Comparison of ENCODE assay signal across 14 cellular contexts in the genomic region with DNA sequence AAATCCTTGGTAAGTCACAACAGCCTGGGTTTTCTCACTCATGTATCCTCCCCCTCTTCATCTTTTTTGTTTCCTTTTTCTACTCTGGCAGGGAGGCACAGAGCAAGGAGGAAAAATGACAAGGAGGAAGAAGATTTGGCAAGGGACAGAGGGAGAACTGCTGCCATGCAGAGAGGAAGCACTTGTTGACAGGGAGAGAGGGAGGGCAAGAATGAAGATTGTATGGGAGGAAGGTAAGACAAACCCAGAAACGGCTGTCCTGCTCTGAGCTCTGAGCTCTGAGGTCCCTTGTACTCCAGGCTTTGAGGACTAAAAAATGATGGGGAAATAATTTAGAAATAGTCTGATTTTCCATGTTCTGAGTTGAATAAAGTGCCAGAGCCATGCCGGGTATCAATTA.
DNase-seq lines count a peak whose midpoint lies in the region; ATAC-seq and TF ChIP-seq lines count a peak whose summit lies in the region.
"Had no signal": no experiment of that assay in that cellular context is flagged by ENCODE, and none has a peak within 500 bp of the region (broad histone marks: within the 10 kb centered on the region; RNA-seq: fewer than 3 reads in every experiment).

No MANE protein-coding gene starts in this region.

- intact Hi-C loops in activated B cell treated with CpG ODN at 0.5 μM for 24 hours (cut with micrococcal nuclease) (no loop called here), Calu3 (cut with micrococcal nuclease; ENCODE audit: unreplicated experiment) (no loop called here), natural killer cell (cut with micrococcal nuclease) (no loop called here)

- POLR2A ChIA-PET in activated B cell treated with CpG ODN at 0.5 μM for 24 hours (lab: Charles Lee): no interaction called here

- peaks cover 24 to 92% (median 83%) of the 10 kb centered on the region in 10 experiments for H3K4me1 ChIP-seq in BLaER1 treated with 17β-estradiol and CSF1 and Interleukin-3, amounts not matched to agents 10 nM and 100 nM

- H3K4me2 ChIP-seq in BLaER1 treated with 17β-estradiol and CSF1 and Interleukin-3, amounts not matched to agents 10 nM and 100 nM: peak overlapping the region; percentile 72 to 92 (median 85)

- peak overlapping the region; percentile 13 to 80 (median 69); a peak in 19 of 22 replicates for H3K27ac ChIP-seq in BLaER1 treated with 17β-estradiol and CSF1 and Interleukin-3, amounts not matched to agents 10 nM and 100 nM

- H3K4me1 Mint-ChIP-seq in activated B cell treated with CpG ODN at 0.5 μM for 24 hours (peaks cover 31% of the 10 kb centered on the region), Calu3 (ENCODE audit: low read depth, unreplicated experiment) (no peaks in the 10 kb centered on the region), natural killer cell (peaks cover 0 to 5% of the 10 kb centered on the region in 2 donors)

- H3K4me3 Mint-ChIP-seq in activated B cell treated with CpG ODN at 0.5 μM for 24 hours (peak overlapping the region; percentile 69), Calu3 (ENCODE audit: low read depth, unreplicated experiment) (no peak overlapping the region), natural killer cell (no peak overlapping the region)

- H3K9me3 Mint-ChIP-seq in activated B cell treated with CpG ODN at 0.5 μM for 24 hours: no peaks in the 10 kb centered on the region
- no peaks in the 10 kb centered on the region for H3K9me3 Mint-ChIP-seq in Calu3 (ENCODE audit: low read depth, unreplicated experiment)
- H3K9me3 Mint-ChIP-seq in natural killer cell: peaks cover 0 to 6% of the 10 kb centered on the region in 2 donors

- CTCF ChIA-PET in activated B cell treated with CpG ODN at 0.5 μM for 24 hours (lab: Charles Lee): no interaction called here
- CTCF ChIA-PET in Calu3 (lab: Charles Lee): interaction anchor here (0.7 kb wide), 1 partner anchor 159 kb away, joined by 4 read pairs; no protein-coding TSS in a partner anchor

- H3K9ac ChIP-seq in BLaER1 treated with 17β-estradiol and CSF1 and Interleukin-3, amounts not matched to agents 10 nM and 100 nM: peak overlapping the region; percentile 13 to 74 (median 55); a peak in 20 of 22 replicates

- H3K27me3 Mint-ChIP-seq in activated B cell treated with CpG ODN at 0.5 μM for 24 hours: peaks cover 8% of the 10 kb centered on the region
- H3K27me3 Mint-ChIP-seq in Calu3 (ENCODE audit: unreplicated experiment): peaks cover 25% of the 10 kb centered on the region
- peaks cover 0 to 14% of the 10 kb centered on the region in 2 donors for H3K27me3 Mint-ChIP-seq in natural killer cell (ENCODE audit: low read depth in 2 of 2)

- H3K27ac Mint-ChIP-seq in activated B cell treated with CpG ODN at 0.5 μM for 24 hours (peak overlapping the region; percentile 72), Calu3 (ENCODE audit: unreplicated experiment) (no peak overlapping the region), natural killer cell (no peak overlapping the region)

- peaks cover 0 to 23% (median 0%) of the 10 kb centered on the region in 11 experiments; a peak in 5 of 22 replicates for H3K36me3 ChIP-seq in BLaER1 treated with 17β-estradiol and CSF1 and Interleukin-3, amounts not matched to agents 10 nM and 100 nM
- H3K36me3 ChIP-seq: HAP-1 had no signal

- H3K4me3 ChIP-seq in BLaER1 treated with 17β-estradiol and CSF1 and Interleukin-3, amounts not matched to agents 10 nM and 100 nM: peak overlapping the region in 9 of 10 experiments; percentile 37 to 56 (median 44); a peak in 18 of 20 replicates
- H3K4me3 ChIP-seq: HAP-1, lung had no signal

- ATAC-seq in GM19455 (IDR thresholded peaks at IDR 0.05; ENCODE audit: unreplicated experiment) (peak; percentile 35), HG02981 (IDR thresholded peaks at IDR 0.05; ENCODE audit: unreplicated experiment) (peak; percentile 24), activated B cell treated with CpG ODN at 0.5 μM for 24 hours (ENCODE audit: low read depth) (no peak), natural killer cell (no peak)

- H3K36me3 Mint-ChIP-seq in activated B cell treated with CpG ODN at 0.5 μM for 24 hours (ENCODE audit: low read depth) (no peaks in the 10 kb centered on the region), Calu3 (ENCODE audit: insufficient read depth, unreplicated experiment) (no peaks in the 10 kb centered on the region), natural killer cell (peaks cover 6% of the 10 kb centered on the region)

- H3K27me3 ChIP-seq in BLaER1 treated with 17β-estradiol and CSF1 and Interleukin-3, amounts not matched to agents 10 nM and 100 nM: no peaks in the 10 kb centered on the region

- no peaks in the 10 kb centered on the region for H4K20me1 ChIP-seq in BLaER1 treated with 17β-estradiol and CSF1 and Interleukin-3, amounts not matched to agents 10 nM and 100 nM

- BruUV-seq in Calu3 (replicated peaks; lab: Mats Ljungman, UMichigan): no TSS peak

- DNase-seq in activated B cell treated with CpG ODN at 0.5 μM for 24 hours: no peak
- DNase-seq in AG20443 (ENCODE audit: low spot score): no peak
- no peak for DNase-seq in Calu3
- no peak for DNase-seq in natural killer cell
- no peak for DNase-seq in NCI-H187 treated with DMSO at 0.1 percent for 48 hours (lab: John Stamatoyannopoulos, UW)
- DNase-seq: activated CD4-positive, alpha-beta T cell treated with anti-CD3 and anti-CD28 coated beads for 4 hours; activated naive CD4-positive, alpha-beta T cell; central memory CD4-positive, alpha-beta T cell; NCI-H1694 treated with DMSO at 0.1 percent for 48 hours had no signal

- H3K9me3 ChIP-seq in BLaER1 treated with 17β-estradiol and CSF1 and Interleukin-3, amounts not matched to agents 10 nM and 100 nM (replicated peaks in 1 of 11): peaks cover 0 to 28% (median 12%) of the 10 kb centered on the region in 11 experiments; a peak in 14 of 22 replicates
- H3K9me3 ChIP-seq: HAP-1 had no signal

- TF ChIP-seq CTCF in activated B cell treated with CpG ODN at 0.5 μM for 24 hours (IDR thresholded peaks at IDR 0.05): no peak
- TF ChIP-seq CTCF in Calu3 (IDR thresholded peaks at IDR 0.05; ENCODE audit: unreplicated experiment): no peak
- TF ChIP-seq CTCF in natural killer cell (IDR thresholded peaks at IDR 0.05): no peak

Comparison
In these comparisons a context has a peak if more than half of its experiments do, and no peak if none do; other contexts are left out.
1. ATAC-seq: peak in GM19455 (single experiment) and HG02981 (single experiment); none in activated B cell treated with CpG ODN at 0.5 μM for 24 hours (single experiment) and natural killer cell (0 of 3).